16 cellular contexts compared by ENCODE assay signal in genomic region chr6:150377211-150377781, GRCh38. TPM values are rescaled to one million over a fixed set of nuclear protein-coding genes. Genes with fewer than 3 reads are reported as not detected.
DNase-seq lines count a peak whose midpoint lies in the region; ATAC-seq and TF ChIP-seq lines count a peak whose summit lies in the region.
"Had no signal": no experiment of that assay in that cellular context is flagged by ENCODE, and none has a peak within 500 bp of the region (broad histone marks: within the 10 kb centered on the region; RNA-seq: fewer than 3 reads in every experiment).

No MANE protein-coding gene starts in this region.

- peaks cover 0 to 13% (median 2%) of the 10 kb centered on the region in 12 donors for H3K4me1 ChIP-seq in heart left ventricle
- peaks cover 0 to 1% of the 10 kb centered on the region in 2 donors for H3K4me1 ChIP-seq in lung (ENCODE audit: control insufficient read depth in 2 of 2, insufficient read depth in 2 of 2, low read length in 2 of 2)
- peaks cover 5% of the 10 kb centered on the region for H3K4me1 ChIP-seq in upper lobe of right lung

- WGBS in heart left ventricle, 4 donors: 19 to 34% (median 26%) methylated on average over 4 of the region's 4 CpGs
- 45 to 57% methylated on average over 4 of the region's 4 CpGs for WGBS in lung, 2 donors

- ATAC-seq in heart left ventricle (peak in 3 of 4 donors; percentile 47 to 67 (median 62)), lung (ENCODE audit: insufficient read depth, low FRiP score) (peak; percentile 70), upper lobe of right lung (peak; percentile 88), HG03342 (IDR thresholded peaks at IDR 0.05; ENCODE audit: unreplicated experiment) (no peak), GM21526 (IDR thresholded peaks at IDR 0.05; ENCODE audit: low FRiP score, unreplicated experiment) (no peak)

- DNase-seq in heart left ventricle: peak in 2 of 5 donors; percentile 12 to 33
- DNase-seq in cardiac septum (ENCODE audit: low spot score): no peak
- peak; percentile 14 for DNase-seq in choroid plexus epithelial cell (ENCODE audit: low read depth)
- DNase-seq in lung (ENCODE audit: low spot score): peak; percentile 60
- DNase-seq in upper lobe of right lung: no peak
- no peak for DNase-seq in dermis blood vessel endothelial cell
- DNase-seq: activated B cell treated with CpG ODN at 0.5 μM for 24 hours; left cardiac atrium; NCI-H1417; NCI-H748 treated with DMSO at 0.1 percent for 48 hours; stimulated activated CD4-positive, alpha-beta T cell treated with anti-CD3 and anti-CD28 coated beads, Interleukin-1b, Interleukin-23, amount 100 ng/mL, for 48 hours had no signal

- TF ChIP-seq CTCF in heart left ventricle (IDR thresholded peaks at IDR 0.05) (no peak), choroid plexus epithelial cell (conservative IDR thresholded peaks at IDR 0.05; ENCODE audit: low read depth, low read length) (no peak), lung (IDR thresholded peaks at IDR 0.05; ENCODE audit: control extremely low read depth, extremely low read depth) (no peak), upper lobe of right lung (IDR thresholded peaks at IDR 0.05) (no peak)

- TF ChIP-seq POLR2A in heart left ventricle (IDR thresholded peaks at IDR 0.05): no peak

- peaks cover 0 to 4% (median 0%) of the 10 kb centered on the region in 9 donors for H3K27me3 ChIP-seq in heart left ventricle
- no peaks in the 10 kb centered on the region for H3K27me3 ChIP-seq in lung (ENCODE audit: control insufficient read depth, insufficient read depth)
- no peaks in the 10 kb centered on the region for H3K27me3 ChIP-seq in upper lobe of right lung
- H3K27me3 ChIP-seq: SJSA1 had no signal

- H3K4me3 ChIP-seq in heart left ventricle: no peak overlapping the region
- H3K4me3 ChIP-seq in choroid plexus epithelial cell (ENCODE audit: low read depth, low read length): no peak overlapping the region
- no peak overlapping the region for H3K4me3 ChIP-seq in lung
- no peak overlapping the region for H3K4me3 ChIP-seq in upper lobe of right lung
- H3K4me3 ChIP-seq: SJSA1 had no signal

- intact Hi-C loops in heart left ventricle (cut with DNase I): no loop called here
- intact Hi-C loops in cardiac septum (cut with DNase I): no loop called here
- intact Hi-C loops in upper lobe of right lung (cut with DNase I): no loop called here

- no peaks in the 10 kb centered on the region for H3K9me3 ChIP-seq in heart left ventricle
- H3K9me3 ChIP-seq in lung (ENCODE audit: control insufficient read depth in 2 of 2, insufficient read depth in 1 of 2, low read length in 1 of 2): no peaks in the 10 kb centered on the region
- H3K9me3 ChIP-seq in upper lobe of right lung: no peaks in the 10 kb centered on the region
- H3K9me3 ChIP-seq: SJSA1 had no signal

- H3K27ac ChIP-seq in heart left ventricle: no peak overlapping the region
- peak overlapping the region in 1 of 2 donors; percentile 43 for H3K27ac ChIP-seq in lung (ENCODE audit: low read depth in 1 of 2, low read length in 1 of 2)
- peak overlapping the region; percentile 33 for H3K27ac ChIP-seq in upper lobe of right lung
- H3K27ac ChIP-seq: SJSA1 had no signal

- H3K36me3 ChIP-seq in heart left ventricle (no peaks in the 10 kb centered on the region), lung (ENCODE audit: control insufficient read depth in 2 of 2, insufficient read depth in 2 of 2, low read length in 2 of 2) (no peaks in the 10 kb centered on the region), upper lobe of right lung (no peaks in the 10 kb centered on the region)
- H3K36me3 ChIP-seq: SJSA1 had no signal

RNA-seq across cellular contexts. Expression of gene IYD, which starts 8.5 kb away (rescaled TPM):
- under 1 TPM in 1 of 9 donors, not detected in 8; 0.12 TPM for total RNA-seq in heart left ventricle
- polyA plus RNA-seq in heart left ventricle: not detected
- total RNA-seq in cardiac septum: not detected
- 1 to 10 TPM in 1 of 2 donors, under 1 TPM in 1; 0.77 to 1.9 TPM for total RNA-seq in lung
- polyA plus RNA-seq in lung: under 1 TPM; 0.26 to 0.77 TPM
- total RNA-seq in upper lobe of right lung: 1.2 TPM
- total RNA-seq in dermis blood vessel endothelial cell: under 0.01 TPM in 1 of 2 replicates, not detected in the other
- total RNA-seq: activated B cell treated with CpG ODN at 0.5 μM for 24 hours, H4, left cardiac atrium, SJSA1 had no signal
- polyA plus RNA-seq: AG04450 had no signal

Comparison
In these comparisons a context has a peak if more than half of its experiments do, and no peak if none do; other contexts are left out.
1. ATAC-seq: peak in heart left ventricle (3 of 4), lung (single experiment) and upper lobe of right lung (single experiment); none in HG03342 (single experiment) and GM21526 (single experiment).
2. DNase-seq: peak in choroid plexus epithelial cell (single experiment) and lung (single experiment); none in cardiac septum (single experiment), upper lobe of right lung (single experiment) and dermis blood vessel endothelial cell (single experiment).